24 cellular contexts compared by ENCODE assay signal in genomic region chr12:131051155-131051473, GRCh38.
DNase-seq lines count a peak whose midpoint lies in the region; ATAC-seq, FAIRE-seq and TF ChIP-seq lines count a peak whose summit lies in the region.
"Had no signal": no experiment of that assay in that cellular context is flagged by ENCODE, and none has a peak within 500 bp of the region (broad histone marks: within the 10 kb centered on the region; RNA-seq: fewer than 3 reads in every experiment).

No MANE protein-coding gene starts in this region.

- H3K4me1 ChIP-seq in heart right ventricle (peaks cover 14 to 43% (median 34%) of the 10 kb centered on the region in 9 donors), right atrium auricular region (peaks cover 0 to 46% of the 10 kb centered on the region in 2 donors), K562 (replicated peaks in 1 of 2; ENCODE audit: control insufficient read depth in 2 of 2, insufficient read depth in 2 of 2, low read length in 2 of 2) (peaks cover 0 to 24% of the 10 kb centered on the region in 2 experiments; a peak in 2 of 5 replicates), upper lobe of right lung (no peaks in the 10 kb centered on the region)
- H3K4me1 ChIP-seq in BLaER1 treated with 17β-estradiol and CSF1 and Interleukin-3, amounts not matched to agents 10 nM and 100 nM: peaks cover 39 to 98% (median 94%) of the 10 kb centered on the region in 10 experiments
- H3K4me1 ChIP-seq: A549, BE2C had no signal

- no TSS peak for BruUV-seq in K562 (replicated peaks; lab: Mats Ljungman, UMichigan)

- H3K9ac ChIP-seq in BLaER1 treated with 17β-estradiol and CSF1 and Interleukin-3, amounts not matched to agents 10 nM and 100 nM: no peak overlapping the region
- H3K9ac ChIP-seq in K562 (ENCODE audit: insufficient read depth in 1 of 2, low read depth in 2 of 2, low read length in 2 of 2): no peak overlapping the region

- H3K27ac ChIP-seq in heart right ventricle (peak overlapping the region in 6 of 10 donors; percentile 57 to 90 (median 84)), right atrium auricular region (peak overlapping the region in 1 of 2 donors; percentile 81), K562 (ENCODE audit: extremely low read depth, low read depth, low read length) (no peak overlapping the region), upper lobe of right lung (no peak overlapping the region)
- peak overlapping the region in 3 of 11 experiments; percentile 69 to 83 (median 82); a peak in 5 of 22 replicates for H3K27ac ChIP-seq in BLaER1 treated with 17β-estradiol and CSF1 and Interleukin-3, amounts not matched to agents 10 nM and 100 nM
- H3K27ac ChIP-seq: A549, C4-2B had no signal

- no peaks in the 10 kb centered on the region for H3K27me3 ChIP-seq in heart right ventricle
- H3K27me3 ChIP-seq in right atrium auricular region: no peaks in the 10 kb centered on the region
- peaks cover 0 to 22% (median 0%) of the 10 kb centered on the region in 11 experiments; a peak in 7 of 22 replicates for H3K27me3 ChIP-seq in BLaER1 treated with 17β-estradiol and CSF1 and Interleukin-3, amounts not matched to agents 10 nM and 100 nM
- H3K27me3 ChIP-seq in K562 (ENCODE audit: control insufficient read depth in 2 of 2, insufficient read depth in 2 of 2, low read length in 2 of 2): peaks cover 29 to 71% of the 10 kb centered on the region in 2 experiments
- no peaks in the 10 kb centered on the region for H3K27me3 ChIP-seq in upper lobe of right lung

- no peak overlapping the region for H2AFZ ChIP-seq in K562 (ENCODE audit: low read depth, low read length)
- H2AFZ ChIP-seq: GM23338 had no signal

- intact Hi-C loops in heart right ventricle (cut with DNase I) (no loop called here), K562 (cut with micrococcal nuclease) (no loop called here), upper lobe of right lung (cut with DNase I) (no loop called here), lower leg skin (cut with DNase I; ENCODE audit: low total_unique reads) (no loop called here)

- no peak for TF ChIP-seq EP300 in K562 (IDR thresholded peaks at IDR 0.05; ENCODE audit: low read length)

- H3K4me2 ChIP-seq in BLaER1 treated with 17β-estradiol and CSF1 and Interleukin-3, amounts not matched to agents 10 nM and 100 nM: peak overlapping the region in 9 of 11 experiments; percentile 80 to 95 (median 92); a peak in 16 of 22 replicates
- H3K4me2 ChIP-seq in K562 (ENCODE audit: insufficient read depth, low read length): no peak overlapping the region
- H3K4me2 ChIP-seq: A549, GM23338 had no signal

- 92 to 94% methylated on average over 4 of the region's 4 CpGs for WGBS in heart right ventricle, 2 donors
- 0% methylated on average over 4 of the region's 4 CpGs for WGBS in K562 (ENCODE audit: insufficient coverage, low coverage, missing lambda C conversion rate)
- WGBS in lower leg skin, 2 donors: 87 to 88% methylated on average over 4 of the region's 4 CpGs

- TF ChIP-seq RAD21 in K562 (CRISPR knock-in tag; conservative IDR thresholded peaks at IDR 0.05 in 1 of 2, IDR thresholded peaks at IDR 0.05 in 1 of 2): no peak

- H4K20me1 ChIP-seq in BLaER1 treated with 17β-estradiol and CSF1 and Interleukin-3, amounts not matched to agents 10 nM and 100 nM: no peaks in the 10 kb centered on the region
- H4K20me1 ChIP-seq in K562 (replicated peaks; ENCODE audit: control insufficient read depth, insufficient read depth, low read length): peaks cover 12% of the 10 kb centered on the region

- in situ Hi-C loops in K562 (cut with MboI): no loop called here

- no peak for FAIRE-seq in K562 (lab: Jason Lieb, UNC)
- FAIRE-seq: A549, D721Med, G401.6, GM12892 had no signal

- no peak for TF ChIP-seq POLR2A in K562 (conservative IDR thresholded peaks at IDR 0.05)
- no peak for TF ChIP-seq POLR2A in lower leg skin (IDR thresholded peaks at IDR 0.05)

- H3K36me3 ChIP-seq in heart right ventricle (no peaks in the 10 kb centered on the region), right atrium auricular region (peaks cover 13% of the 10 kb centered on the region), K562 (ENCODE audit: control insufficient read depth, insufficient read depth, low read length) (no peaks in the 10 kb centered on the region), upper lobe of right lung (no peaks in the 10 kb centered on the region)
- no peaks in the 10 kb centered on the region for H3K36me3 ChIP-seq in BLaER1 treated with 17β-estradiol and CSF1 and Interleukin-3, amounts not matched to agents 10 nM and 100 nM
- H3K36me3 ChIP-seq: BE2C had no signal

- CTCF ChIA-PET in K562 (lab: Yijun Ruan, JAX; ENCODE audit: low intra/inter-chr PET ratio): no interaction called here

- no peak overlapping the region for H3K4me3 ChIP-seq in heart right ventricle
- H3K4me3 ChIP-seq in right atrium auricular region: no peak overlapping the region
- no peak overlapping the region for H3K4me3 ChIP-seq in BLaER1 treated with 17β-estradiol and CSF1 and Interleukin-3, amounts not matched to agents 10 nM and 100 nM
- H3K4me3 ChIP-seq in K562: no peak overlapping the region
- H3K4me3 ChIP-seq in upper lobe of right lung: no peak overlapping the region
- H3K4me3 ChIP-seq in lower leg skin (ENCODE audit: low read depth, poor library complexity, severe bottlenecking): no peak overlapping the region
- H3K4me3 ChIP-seq: A549, GM23338 had no signal

- ATAC-seq in heart right ventricle (no peak), K562 (no peak), upper lobe of right lung (no peak)
- ATAC-seq: A549, GM23338, HCT116 had no signal

- H3K79me2 ChIP-seq in K562 (ENCODE audit: control insufficient read depth, insufficient read depth, low read length): no peaks in the 10 kb centered on the region

- TF ChIP-seq CTCF in heart right ventricle (IDR thresholded peaks at IDR 0.05) (no peak), right atrium auricular region (IDR thresholded peaks at IDR 0.05) (no peak), K562 (IDR thresholded peaks at IDR 0.05 in 2 of 3, conservative IDR thresholded peaks at IDR 0.05 in 1 of 3; ENCODE audit: insufficient read depth in 2 of 3, low read depth in 1 of 3, low read length in 3 of 3) (no peak), upper lobe of right lung (IDR thresholded peaks at IDR 0.05) (no peak), lower leg skin (IDR thresholded peaks at IDR 0.05) (no peak)

- DNase-seq in heart right ventricle (no peak), right atrium auricular region (ENCODE audit: low spot score) (no peak), K562 (ENCODE audit: extremely low read depth in 1 of 4, low spot score in 3 of 4) (no peak), upper lobe of right lung (peak; percentile 22), CD1c-positive myeloid dendritic cell (ENCODE audit: extremely low spot score) (no peak), lower leg skin (ENCODE audit: low spot score in 2 of 2) (no peak)
- DNase-seq: 8988T; ACHN; AML-193; BE2C; CD4-positive, alpha-beta T cell; CD8-positive, alpha-beta memory T cell; DMS 273 treated with DMSO at 0.1 percent for 48 hours; DND-41; H9; HFFc6 had no signal

- peaks cover 4% of the 10 kb centered on the region for H3K9me1 ChIP-seq in K562 (ENCODE audit: control insufficient read depth, insufficient read depth, low read length)

- H3K9me3 ChIP-seq in heart right ventricle (no peaks in the 10 kb centered on the region), right atrium auricular region (no peaks in the 10 kb centered on the region), K562 (replicated peaks; ENCODE audit: control insufficient read depth, insufficient read depth, low read depth, low read length) (no peaks in the 10 kb centered on the region), upper lobe of right lung (no peaks in the 10 kb centered on the region)
- peaks cover 0 to 8% (median 0%) of the 10 kb centered on the region in 11 experiments; a peak in 2 of 22 replicates for H3K9me3 ChIP-seq in BLaER1 treated with 17β-estradiol and CSF1 and Interleukin-3, amounts not matched to agents 10 nM and 100 nM (replicated peaks in 1 of 11)
- H3K9me3 ChIP-seq: A549, BE2C had no signal

- POLR2A ChIA-PET in K562 (lab: Yijun Ruan, JAX): no interaction called here

TF ChIP-seq in K562, 482 proteins besides CTCF, POLR2A, EP300 and RAD21:
- TF ChIP-seq SREBF2 (CRISPR knock-in tag; IDR thresholded peaks at IDR 0.05): no peak
- TF ChIP-seq, protein P1, sequence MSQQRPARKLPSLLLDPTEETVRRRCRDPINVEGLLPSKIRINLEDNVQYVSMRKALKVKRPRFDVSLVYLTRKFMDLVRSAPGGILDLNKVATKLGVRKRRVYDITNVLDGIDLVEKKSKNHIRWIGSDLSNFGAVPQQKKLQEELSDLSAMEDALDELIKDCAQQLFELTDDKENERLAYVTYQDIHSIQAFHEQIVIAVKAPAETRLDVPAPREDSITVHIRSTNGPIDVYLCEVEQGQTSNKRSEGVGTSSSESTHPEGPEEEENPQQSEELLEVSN (IDR thresholded peaks at IDR 0.05; ENCODE audit: borderline replicate concordance in 1 of 2, extremely low read depth in 1 of 2, insufficient read depth in 1 of 2, insufficient read length in 1 of 2, low read depth in 1 of 2, low read length in 1 of 2, poor library complexity in 1 of 2, severe bottlenecking in 1 of 2): no peak
- TF ChIP-seq, protein P2, sequence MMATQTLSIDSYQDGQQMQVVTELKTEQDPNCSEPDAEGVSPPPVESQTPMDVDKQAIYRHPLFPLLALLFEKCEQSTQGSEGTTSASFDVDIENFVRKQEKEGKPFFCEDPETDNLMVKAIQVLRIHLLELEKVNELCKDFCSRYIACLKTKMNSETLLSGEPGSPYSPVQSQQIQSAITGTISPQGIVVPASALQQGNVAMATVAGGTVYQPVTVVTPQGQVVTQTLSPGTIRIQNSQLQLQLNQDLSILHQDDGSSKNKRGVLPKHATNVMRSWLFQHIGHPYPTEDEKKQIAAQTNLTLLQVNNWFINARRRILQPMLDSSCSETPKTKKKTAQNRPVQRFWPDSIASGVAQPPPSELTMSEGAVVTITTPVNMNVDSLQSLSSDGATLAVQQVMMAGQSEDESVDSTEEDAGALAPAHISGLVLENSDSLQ (IDR thresholded peaks at IDR 0.05): peak; percentile 88
- no peak for TF ChIP-seq ZNF583 (CRISPR knock-in tag; IDR thresholded peaks at IDR 0.05)

Comparison
In these comparisons a context has a peak if more than half of its experiments do, and no peak if none do; other contexts are left out.
1. H3K27ac ChIP-seq: peak in heart right ventricle (6 of 10); none in K562 (single experiment) and upper lobe of right lung (single experiment).